25 cellular contexts compared by ENCODE assay signal in the genomic region with DNA sequence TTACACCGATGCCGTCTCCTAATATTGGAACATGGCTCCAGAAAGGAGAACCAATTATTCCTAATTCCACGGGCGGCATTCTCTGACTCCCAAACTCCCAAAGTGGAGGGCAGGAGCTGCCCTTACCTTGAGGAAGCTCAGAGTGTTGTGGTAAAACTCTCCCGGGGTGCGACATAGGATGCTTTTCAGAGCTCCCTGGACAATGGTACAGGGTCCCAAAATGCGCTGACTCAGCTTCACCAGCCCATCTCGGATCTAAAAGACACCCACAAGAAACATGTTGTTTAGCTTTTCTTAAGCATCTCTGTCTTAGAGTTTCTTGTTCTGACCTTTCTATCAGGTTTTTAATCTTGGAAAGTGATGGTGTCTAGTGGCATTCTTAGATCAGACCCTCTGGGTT. TPM values are rescaled to one million over a fixed set of nuclear protein-coding genes. Genes with fewer than 3 reads are reported as not detected.
A peak's percentile ranks its signal among the peaks of the same experiment; 100 is the strongest.
DNase-seq lines count a peak whose midpoint lies in the region; ATAC-seq, FAIRE-seq and TF ChIP-seq lines count a peak whose summit lies in the region.
"Had no signal": no experiment of that assay in that cellular context is flagged by ENCODE, and none has a peak within 500 bp of the region (broad histone marks: within the 10 kb centered on the region; RNA-seq: fewer than 3 reads in every experiment).

No MANE protein-coding gene starts in this region.

- in situ Hi-C loops in K562 (cut with MboI) (no loop called here), HepG2 (cut with HindIII; ENCODE audit: extremely low pct_ligation_motif_present, low pct_unique_long_range_greater_than_20kb) (no loop called here)

- ATAC-seq in A549 (no peak), K562 (no peak), HepG2 (no peak)

- no peak for TF ChIP-seq CTCF in A549 (IDR thresholded peaks at IDR 0.05)
- TF ChIP-seq CTCF in K562 (IDR thresholded peaks at IDR 0.05 in 2 of 3, conservative IDR thresholded peaks at IDR 0.05 in 1 of 3; ENCODE audit: insufficient read depth in 2 of 3, low read depth in 1 of 3, low read length in 3 of 3): no peak
- TF ChIP-seq CTCF in HepG2 (CRISPR knock-in tag; IDR thresholded peaks at IDR 0.05): no peak
- TF ChIP-seq CTCF in prostate gland (IDR thresholded peaks at IDR 0.05): no peak

- H3K27me3 ChIP-seq in K562 (ENCODE audit: control insufficient read depth in 2 of 2, insufficient read depth in 2 of 2, low read length in 2 of 2) (peaks cover 20 to 25% of the 10 kb centered on the region in 2 experiments; a peak in 4 of 5 replicates), HepG2 (ENCODE audit: control insufficient read depth in 1 of 2, insufficient read depth in 2 of 2, low read length in 2 of 2) (no peaks in the 10 kb centered on the region), mucosa of rectum (ENCODE audit: control insufficient read depth in 2 of 2, insufficient read depth in 2 of 2, low read length in 2 of 2) (no peaks in the 10 kb centered on the region), prostate gland (replicated peaks; ENCODE audit: insufficient read depth) (no peaks in the 10 kb centered on the region)

- FAIRE-seq in A549 (lab: Jason Lieb, UNC) (no peak), K562 (lab: Jason Lieb, UNC) (no peak), HepG2 (lab: Jason Lieb, UNC) (no peak)
- FAIRE-seq: GM12891, GM18507 had no signal

- H3K36me3 ChIP-seq in K562 (ENCODE audit: control insufficient read depth, insufficient read depth, low read length) (no peaks in the 10 kb centered on the region), HepG2 (replicated peaks in 1 of 2; ENCODE audit: control insufficient read depth in 1 of 2, insufficient read depth in 2 of 2, low read length in 2 of 2) (no peaks in the 10 kb centered on the region; a peak in 1 of 5 replicates), mucosa of rectum (ENCODE audit: control insufficient read depth in 2 of 2, insufficient read depth in 2 of 2, low read length in 2 of 2) (no peaks in the 10 kb centered on the region), prostate gland (no peaks in the 10 kb centered on the region)

- CTCF ChIA-PET in A549 (lab: Yijun Ruan, JAX) (interaction anchor here (1.1 to 3.6 kb wide), 3 partner anchors 24 to 41 kb away, joined by 3 to 23 read pairs (median 8); no protein-coding TSS in a partner anchor), K562 (lab: Yijun Ruan, JAX; ENCODE audit: low intra/inter-chr PET ratio) (no interaction called here), HepG2 (lab: Yijun Ruan, JAX; ENCODE audit: low intra/inter-chr PET ratio, low total read pairs) (no interaction called here)

- no peaks in the 10 kb centered on the region for H3K9me3 ChIP-seq in A549
- no peaks in the 10 kb centered on the region for H3K9me3 ChIP-seq in K562 (replicated peaks; ENCODE audit: control insufficient read depth, insufficient read depth, low read depth, low read length)
- H3K9me3 ChIP-seq in HepG2 (ENCODE audit: low read length): no peaks in the 10 kb centered on the region
- H3K9me3 ChIP-seq in mucosa of rectum (ENCODE audit: control insufficient read depth in 2 of 2, low read length in 2 of 2): no peaks in the 10 kb centered on the region
- H3K9me3 ChIP-seq in prostate gland: no peaks in the 10 kb centered on the region

- TF ChIP-seq EP300 in A549 (IDR thresholded peaks at IDR 0.05) (no peak), K562 (IDR thresholded peaks at IDR 0.05; ENCODE audit: low read length) (no peak), HepG2 (IDR thresholded peaks at IDR 0.05; ENCODE audit: low read depth in 2 of 2, low read length in 2 of 2) (no peak), HepG2 (CRISPR knock-in tag; IDR thresholded peaks at IDR 0.05; ENCODE audit: borderline replicate concordance) (no peak)

- H3K4me1 ChIP-seq in A549: peaks cover 31% of the 10 kb centered on the region
- H3K4me1 ChIP-seq in K562 (replicated peaks in 1 of 2; ENCODE audit: control insufficient read depth in 2 of 2, insufficient read depth in 2 of 2, low read length in 2 of 2): peaks cover 0 to 9% of the 10 kb centered on the region in 2 experiments; a peak in 2 of 5 replicates
- H3K4me1 ChIP-seq in HepG2 (ENCODE audit: insufficient read depth, low read length): peaks cover 75% of the 10 kb centered on the region
- peaks cover 11 to 12% of the 10 kb centered on the region in 2 donors for H3K4me1 ChIP-seq in mucosa of rectum (ENCODE audit: control insufficient read depth in 2 of 2, insufficient read depth in 2 of 2, low read length in 2 of 2)
- no peaks in the 10 kb centered on the region for H3K4me1 ChIP-seq in prostate gland (replicated peaks)

- H2AFZ ChIP-seq in K562 (ENCODE audit: low read depth, low read length) (no peak overlapping the region), HepG2 (ENCODE audit: low read length) (no peak overlapping the region)

- DNase-seq in A549 (ENCODE audit: low read depth in 1 of 2, low spot score in 1 of 2): no peak
- no peak for DNase-seq in K562 (ENCODE audit: extremely low read depth in 1 of 4, low spot score in 3 of 4)
- no peak for DNase-seq in HepG2 (ENCODE audit: low spot score)
- DNase-seq in NCI-H1930 (lab: John Stamatoyannopoulos, UW): no peak
- DNase-seq in caudate nucleus (lab: John Stamatoyannopoulos, UW): no peak
- DNase-seq in NOMO-1 treated with DMSO at 0.1 percent for 48 hours (lab: John Stamatoyannopoulos, UW; ENCODE audit: unreplicated experiment): no peak
- DNase-seq in prostate gland (ENCODE audit: low spot score): no peak
- DNase-seq: C1 segment of cervical spinal cord; Calu3; CD4-positive, alpha-beta memory T cell; COR-L47; DMS53; DMS79 treated with DMSO at 0.1 percent for 48 hours; GF-D8; GOT3; H7; HCEC 1CT had no signal

- no peaks in the 10 kb centered on the region for H3K9me1 ChIP-seq in K562 (ENCODE audit: control insufficient read depth, insufficient read depth, low read length)

- H4K20me1 ChIP-seq in K562 (replicated peaks; ENCODE audit: control insufficient read depth, insufficient read depth, low read length) (no peaks in the 10 kb centered on the region), HepG2 (ENCODE audit: insufficient read depth, low read length) (no peaks in the 10 kb centered on the region)

- H3K4me3 ChIP-seq in A549 (no peak overlapping the region), K562 (no peak overlapping the region), HepG2 (replicated peaks in 1 of 3; ENCODE audit: insufficient read depth in 1 of 3, low read depth in 2 of 3, low read length in 3 of 3) (no peak overlapping the region), mucosa of rectum (ENCODE audit: low read length in 2 of 2) (no peak overlapping the region), prostate gland (no peak overlapping the region)

- H3K9ac ChIP-seq in K562 (ENCODE audit: insufficient read depth in 1 of 2, low read depth in 2 of 2, low read length in 2 of 2) (no peak overlapping the region), HepG2 (ENCODE audit: insufficient read depth, low read depth, low read length) (no peak overlapping the region), mucosa of rectum (ENCODE audit: low read depth in 1 of 2, low read length in 2 of 2) (no peak overlapping the region)

- H3K4me2 ChIP-seq in A549 (no peak overlapping the region), K562 (ENCODE audit: insufficient read depth, low read length) (no peak overlapping the region), HepG2 (ENCODE audit: low read depth, low read length) (no peak overlapping the region)

- intact Hi-C loops in K562 (cut with micrococcal nuclease): no loop called here
- intact Hi-C loops in HepG2 (cut with micrococcal nuclease; ENCODE audit: unreplicated experiment): no loop called here
- intact Hi-C loops in prostate gland (cut with DNase I): no loop called here

- POLR2A ChIA-PET in A549 (lab: Yijun Ruan, JAX) (no interaction called here), K562 (lab: Yijun Ruan, JAX) (no interaction called here), HepG2 (lab: Yijun Ruan, JAX) (interaction anchor here (0.8 to 7.2 kb wide), 2 partner anchors 14 to 28 kb away, joined by 5 to 93 read pairs; no protein-coding TSS in a partner anchor)

- WGBS in A549 (ENCODE audit: missing lambda C conversion rate): 89% methylated on average over 8 of the region's 8 CpGs
- WGBS in K562 (ENCODE audit: insufficient coverage, low coverage, missing lambda C conversion rate): 2% methylated on average over 8 of the region's 8 CpGs
- WGBS in HepG2 (ENCODE audit: low lambda C conversion rate): 94% methylated on average over 8 of the region's 8 CpGs
- WGBS in prostate gland: 93% methylated on average over 8 of the region's 8 CpGs

- TF ChIP-seq RAD21 in A549 (conservative IDR thresholded peaks at IDR 0.05 in 1 of 2, IDR thresholded peaks at IDR 0.05 in 1 of 2) (no peak), K562 (CRISPR knock-in tag; conservative IDR thresholded peaks at IDR 0.05 in 1 of 2, IDR thresholded peaks at IDR 0.05 in 1 of 2) (no peak), HepG2 (CRISPR knock-in tag; IDR thresholded peaks at IDR 0.05) (no peak)

- H3K27ac ChIP-seq in A549 (no peak overlapping the region), K562 (ENCODE audit: extremely low read depth, low read depth, low read length) (no peak overlapping the region), HepG2 (ENCODE audit: extremely low read length, insufficient read depth, low read length) (no peak overlapping the region), mucosa of rectum (ENCODE audit: low read depth in 2 of 2, low read length in 2 of 2) (peak overlapping the region; percentile 11 to 61), caudate nucleus (ENCODE audit: low read depth, low read length) (no peak overlapping the region), prostate gland (no peak overlapping the region)
- H3K27ac ChIP-seq: 22Rv1 had no signal

- H3K79me2 ChIP-seq in K562 (ENCODE audit: control insufficient read depth, insufficient read depth, low read length) (no peaks in the 10 kb centered on the region), HepG2 (ENCODE audit: insufficient read depth, low read length) (no peaks in the 10 kb centered on the region)

- TF ChIP-seq POLR2A in A549 (IDR thresholded peaks at IDR 0.05; ENCODE audit: low read length) (no peak), K562 (conservative IDR thresholded peaks at IDR 0.05) (no peak), HepG2 (IDR thresholded peaks at IDR 0.05; ENCODE audit: insufficient read depth in 1 of 2, low read depth in 2 of 2, low read length in 2 of 2) (no peak), prostate gland (IDR thresholded peaks at IDR 0.05) (no peak)

- no TSS peak for BruUV-seq in K562 (replicated peaks; lab: Mats Ljungman, UMichigan)
- BruUV-seq in HepG2 (replicated peaks; lab: Mats Ljungman, UMichigan): no TSS peak

RNA-seq across cellular contexts. Expression of gene TAT, which starts 6.7 kb away (rescaled TPM):
- polyA plus RNA-seq in A549 (2011; rRNA removed) (0.30 and 0.37 TPM in 2 replicates), A549 (2017; fragmentation: RNase III; extraction: RNeasy Plus Mini Kit Qiagen cat#74134 plus additional on column Dnase treatment) (0.03 to 0.06 TPM (median 0.05 TPM) in 3 replicates), K562 (2011; rRNA removed) (not detected in 2 replicates), K562 (2014; fragmentation: Illumina TruSeq; extraction: Trizol) (not detected in 2 replicates), K562 (2014; fragmentation: Nextera tagmentation; extraction: Ambion mirVana) (under 1 TPM; 0.04 TPM), K562 (2014; rRNA removed) (not detected in 2 replicates), HepG2 (2011; rRNA removed) (5.8 and 6.5 TPM in 2 replicates)
- polyA plus RNA-seq in A549 (2012; cell fraction: cytosol; rRNA removed): 0.05 and 0.06 TPM in 2 replicates
- polyA plus RNA-seq in A549 (2012; cell fraction: nucleus; rRNA removed): 0.06 TPM in 1 of 2 replicates, not detected in the other
- 0.19 and 0.58 TPM in 2 replicates for polyA minus RNA-seq in A549 (2011; rRNA and poly(A)+ RNA removed)
- not detected in 2 replicates for total RNA-seq in K562 (2011; cell fraction: chromatin; rRNA removed; ENCODE audit: low replicate concordance)
- total RNA-seq in K562 (2011; cell fraction: nucleolus; rRNA removed): not detected in 2 replicates
- not detected in 2 replicates for total RNA-seq in K562 (2011; cell fraction: nucleoplasm; rRNA removed)
- total RNA-seq in K562 (2014; rRNA removed) (not detected in 2 replicates), K562 (2014; rRNA removed; fragmentation: Illumina TruSeq; extraction: Trizol) (not detected in 2 replicates), K562 (2015; rRNA removed; fragmentation: Illumina TruSeq; extraction: Trizol) (not detected in 2 replicates), K562 (2021) (0.24 and 0.63 TPM in 2 replicates), HepG2 (2016; rRNA removed; fragmentation: Illumina TruSeq; extraction: Trizol) (1.6 and 2.2 TPM in 2 replicates), prostate gland (under 1 TPM in 1 of 2 donors, not detected in 1; 0.17 TPM)
- polyA plus RNA-seq in K562 (2011; cell fraction: cytosol; rRNA removed): not detected in 2 replicates
- not detected in 2 replicates for polyA plus RNA-seq in K562 (2011; cell fraction: nucleus; rRNA removed)
- polyA plus RNA-seq in K562 (2012): 0.04 TPM in 1 of 2 replicates, not detected in the other
- not detected in 2 replicates for polyA minus RNA-seq in K562 (2011; rRNA and poly(A)+ RNA removed)
- polyA minus RNA-seq in K562 (2011; cell fraction: cytosol; rRNA and poly(A)+ RNA removed): not detected in 2 replicates
- not detected in 2 replicates for polyA minus RNA-seq in K562 (2011; cell fraction: nucleus; rRNA and poly(A)+ RNA removed)
- total RNA-seq in HepG2 (2016; cell fraction: cytosol; rRNA removed; fragmentation: Illumina TruSeq; extraction: Trizol; ENCODE audit: low read depth): 0.44 and 0.51 TPM in 2 replicates
- total RNA-seq in HepG2 (2016; cell fraction: insoluble cytoplasmic fraction; rRNA removed; fragmentation: Illumina TruSeq; extraction: Trizol): 2.0 and 2.3 TPM in 2 replicates
- total RNA-seq in HepG2 (2016; cell fraction: membrane; rRNA removed; fragmentation: Illumina TruSeq; extraction: Trizol): 0.83 and 1.1 TPM in 2 replicates
- 1.4 and 2.1 TPM in 2 replicates for total RNA-seq in HepG2 (2016; cell fraction: nucleus; rRNA removed; fragmentation: Illumina TruSeq; extraction: Trizol)
- polyA plus RNA-seq in HepG2 (2011; cell fraction: cytosol; rRNA removed): 5.1 and 6.4 TPM in 2 replicates
- polyA plus RNA-seq in HepG2 (2011; cell fraction: nucleus; rRNA removed): 3.5 and 4.3 TPM in 2 replicates
- 6.1 TPM in 2 replicates for polyA plus RNA-seq in HepG2 (2012)
- 0.08 and 0.17 TPM in 2 replicates for polyA plus RNA-seq in HepG2 (2016; cell fraction: cytosol; fragmentation: Illumina TruSeq; extraction: Trizol; ENCODE audit: low read depth)
- 2.8 and 3.4 TPM in 2 replicates for polyA plus RNA-seq in HepG2 (2016; cell fraction: insoluble cytoplasmic fraction; fragmentation: Illumina TruSeq; extraction: Trizol; ENCODE audit: low read depth)
- 0.38 and 0.55 TPM in 2 replicates for polyA plus RNA-seq in HepG2 (2016; cell fraction: membrane; fragmentation: Illumina TruSeq; extraction: Trizol; ENCODE audit: low read depth)
- 1.9 and 2.0 TPM in 2 replicates for polyA plus RNA-seq in HepG2 (2016; cell fraction: nucleus; fragmentation: Illumina TruSeq; extraction: Trizol; ENCODE audit: insufficient read depth, low read depth)
- 9.0 TPM in 1 of 2 replicates, not detected in the other for polyA minus RNA-seq in HepG2 (2011; rRNA and poly(A)+ RNA removed; ENCODE audit: low replicate concordance)
- polyA minus RNA-seq in HepG2 (2011; cell fraction: cytosol; rRNA and poly(A)+ RNA removed): 3.4 and 3.8 TPM in 2 replicates
- polyA minus RNA-seq in HepG2 (2011; cell fraction: nucleus; rRNA and poly(A)+ RNA removed): 7.1 and 9.9 TPM in 2 replicates
- total RNA-seq: A673; Calu3; CD4-positive, alpha-beta memory T cell; Daoy; G401; H7 had no signal
- polyA plus RNA-seq: BJ; CD4-positive, alpha-beta memory T cell had no signal

RNA-seq across cellular contexts. Expression of gene CHST4, which starts 43.9 kb away (rescaled TPM):
- polyA plus RNA-seq in A549 (2011; rRNA removed) (0.08 and 0.12 TPM in 2 replicates), A549 (2017; fragmentation: RNase III; extraction: RNeasy Plus Mini Kit Qiagen cat#74134 plus additional on column Dnase treatment) (0.04 to 0.10 TPM (median 0.05 TPM) in 3 replicates), K562 (2011; rRNA removed) (not detected in 2 replicates), K562 (2014; fragmentation: Illumina TruSeq; extraction: Trizol) (not detected in 2 replicates), K562 (2014; fragmentation: Nextera tagmentation; extraction: Ambion mirVana) (not detected), K562 (2014; rRNA removed) (not detected in 2 replicates), HepG2 (2011; rRNA removed) (not detected in 2 replicates)
- 0.03 and 0.05 TPM in 2 replicates for polyA plus RNA-seq in A549 (2012; cell fraction: cytosol; rRNA removed)
- polyA plus RNA-seq in A549 (2012; cell fraction: nucleus; rRNA removed): 0.05 and 0.10 TPM in 2 replicates
- polyA minus RNA-seq in A549 (2011; rRNA and poly(A)+ RNA removed): not detected in 2 replicates
- total RNA-seq in K562 (2011; cell fraction: chromatin; rRNA removed; ENCODE audit: low replicate concordance): not detected in 2 replicates
- not detected in 2 replicates for total RNA-seq in K562 (2011; cell fraction: nucleolus; rRNA removed)
- not detected in 2 replicates for total RNA-seq in K562 (2011; cell fraction: nucleoplasm; rRNA removed)
- total RNA-seq in K562 (2014; rRNA removed) (not detected in 2 replicates), K562 (2014; rRNA removed; fragmentation: Illumina TruSeq; extraction: Trizol) (not detected in 2 replicates), K562 (2015; rRNA removed; fragmentation: Illumina TruSeq; extraction: Trizol) (not detected in 2 replicates), K562 (2021) (0.07 and 0.09 TPM in 2 replicates), HepG2 (2016; rRNA removed; fragmentation: Illumina TruSeq; extraction: Trizol) (not detected in 2 replicates), prostate gland (1 to 10 TPM in 1 of 2 donors, under 1 TPM in 1; 0.18 to 1.2 TPM)
- polyA plus RNA-seq in K562 (2011; cell fraction: cytosol; rRNA removed): 0.03 TPM in 1 of 2 replicates, not detected in the other
- polyA plus RNA-seq in K562 (2011; cell fraction: nucleus; rRNA removed): not detected in 2 replicates
- polyA plus RNA-seq in K562 (2012): not detected in 2 replicates
- polyA minus RNA-seq in K562 (2011; rRNA and poly(A)+ RNA removed): 0.11 TPM in 1 of 2 replicates, not detected in the other
- not detected in 2 replicates for polyA minus RNA-seq in K562 (2011; cell fraction: cytosol; rRNA and poly(A)+ RNA removed)
- polyA minus RNA-seq in K562 (2011; cell fraction: nucleus; rRNA and poly(A)+ RNA removed): not detected in 2 replicates
- total RNA-seq in HepG2 (2016; cell fraction: cytosol; rRNA removed; fragmentation: Illumina TruSeq; extraction: Trizol; ENCODE audit: low read depth): not detected in 2 replicates
- not detected in 2 replicates for total RNA-seq in HepG2 (2016; cell fraction: insoluble cytoplasmic fraction; rRNA removed; fragmentation: Illumina TruSeq; extraction: Trizol)
- total RNA-seq in HepG2 (2016; cell fraction: membrane; rRNA removed; fragmentation: Illumina TruSeq; extraction: Trizol): not detected in 2 replicates
- total RNA-seq in HepG2 (2016; cell fraction: nucleus; rRNA removed; fragmentation: Illumina TruSeq; extraction: Trizol): not detected in 2 replicates
- not detected in 2 replicates for polyA plus RNA-seq in HepG2 (2011; cell fraction: cytosol; rRNA removed)
- polyA plus RNA-seq in HepG2 (2011; cell fraction: nucleus; rRNA removed): not detected in 2 replicates
- not detected in 2 replicates for polyA plus RNA-seq in HepG2 (2012)
- not detected in 2 replicates for polyA plus RNA-seq in HepG2 (2016; cell fraction: cytosol; fragmentation: Illumina TruSeq; extraction: Trizol; ENCODE audit: low read depth)
- not detected in 2 replicates for polyA plus RNA-seq in HepG2 (2016; cell fraction: insoluble cytoplasmic fraction; fragmentation: Illumina TruSeq; extraction: Trizol; ENCODE audit: low read depth)
- not detected in 2 replicates for polyA plus RNA-seq in HepG2 (2016; cell fraction: membrane; fragmentation: Illumina TruSeq; extraction: Trizol; ENCODE audit: low read depth)
- polyA plus RNA-seq in HepG2 (2016; cell fraction: nucleus; fragmentation: Illumina TruSeq; extraction: Trizol; ENCODE audit: insufficient read depth, low read depth): not detected in 2 replicates
- not detected in 2 replicates for polyA minus RNA-seq in HepG2 (2011; rRNA and poly(A)+ RNA removed; ENCODE audit: low replicate concordance)
- polyA minus RNA-seq in HepG2 (2011; cell fraction: cytosol; rRNA and poly(A)+ RNA removed): not detected in 2 replicates
- not detected in 2 replicates for polyA minus RNA-seq in HepG2 (2011; cell fraction: nucleus; rRNA and poly(A)+ RNA removed)
- total RNA-seq: A673; CD4-positive, alpha-beta memory T cell; G401 had no signal
- polyA plus RNA-seq: BJ; CD4-positive, alpha-beta memory T cell had no signal

RNA-seq across cellular contexts. Expression of gene MARVELD3, which starts 55.8 kb away (rescaled TPM):
- polyA plus RNA-seq in A549 (2011; rRNA removed) (0.17 and 0.36 TPM in 2 replicates), A549 (2017; fragmentation: RNase III; extraction: RNeasy Plus Mini Kit Qiagen cat#74134 plus additional on column Dnase treatment) (0.08 to 0.25 TPM (median 0.18 TPM) in 3 replicates), K562 (2011; rRNA removed) (0.07 and 0.08 TPM in 2 replicates), K562 (2014; fragmentation: Illumina TruSeq; extraction: Trizol) (not detected in 2 replicates), K562 (2014; fragmentation: Nextera tagmentation; extraction: Ambion mirVana) (under 1 TPM in 1 of 2 experiments, not detected in 1; 0.07 TPM), K562 (2014; rRNA removed) (0.03 TPM in 1 of 2 replicates, not detected in the other), HepG2 (2011; rRNA removed) (4.8 and 5.0 TPM in 2 replicates)
- 0.11 and 0.17 TPM in 2 replicates for polyA plus RNA-seq in A549 (2012; cell fraction: cytosol; rRNA removed)
- polyA plus RNA-seq in A549 (2012; cell fraction: nucleus; rRNA removed): 0.08 and 0.13 TPM in 2 replicates
- polyA minus RNA-seq in A549 (2011; rRNA and poly(A)+ RNA removed): 0.19 and 0.25 TPM in 2 replicates
- 0.19 TPM in 1 of 2 replicates, not detected in the other for total RNA-seq in K562 (2011; cell fraction: chromatin; rRNA removed; ENCODE audit: low replicate concordance)
- not detected in 2 replicates for total RNA-seq in K562 (2011; cell fraction: nucleolus; rRNA removed)
- not detected in 2 replicates for total RNA-seq in K562 (2011; cell fraction: nucleoplasm; rRNA removed)
- total RNA-seq in K562 (2014; rRNA removed) (not detected in 2 replicates), K562 (2014; rRNA removed; fragmentation: Illumina TruSeq; extraction: Trizol) (not detected in 2 replicates), K562 (2015; rRNA removed; fragmentation: Illumina TruSeq; extraction: Trizol) (not detected in 2 replicates), K562 (2021) (not detected in 2 replicates), HepG2 (2016; rRNA removed; fragmentation: Illumina TruSeq; extraction: Trizol) (3.6 and 5.6 TPM in 2 replicates), prostate gland (10 to 100 TPM; 11.4 to 20.0 TPM)
- polyA plus RNA-seq in K562 (2011; cell fraction: cytosol; rRNA removed): 0.15 TPM in 1 of 2 replicates, not detected in the other
- 0.10 TPM in 1 of 2 replicates, not detected in the other for polyA plus RNA-seq in K562 (2011; cell fraction: nucleus; rRNA removed)
- polyA plus RNA-seq in K562 (2012): 0.04 TPM in 1 of 2 replicates, not detected in the other
- 0.21 TPM in 1 of 2 replicates, not detected in the other for polyA minus RNA-seq in K562 (2011; rRNA and poly(A)+ RNA removed)
- polyA minus RNA-seq in K562 (2011; cell fraction: cytosol; rRNA and poly(A)+ RNA removed): not detected in 2 replicates
- 0.11 TPM in 1 of 2 replicates, not detected in the other for polyA minus RNA-seq in K562 (2011; cell fraction: nucleus; rRNA and poly(A)+ RNA removed)
- 0.88 and 0.91 TPM in 2 replicates for total RNA-seq in HepG2 (2016; cell fraction: cytosol; rRNA removed; fragmentation: Illumina TruSeq; extraction: Trizol; ENCODE audit: low read depth)
- 3.1 and 5.2 TPM in 2 replicates for total RNA-seq in HepG2 (2016; cell fraction: insoluble cytoplasmic fraction; rRNA removed; fragmentation: Illumina TruSeq; extraction: Trizol)
- total RNA-seq in HepG2 (2016; cell fraction: membrane; rRNA removed; fragmentation: Illumina TruSeq; extraction: Trizol): 1.8 and 2.1 TPM in 2 replicates
- 5.3 and 5.6 TPM in 2 replicates for total RNA-seq in HepG2 (2016; cell fraction: nucleus; rRNA removed; fragmentation: Illumina TruSeq; extraction: Trizol)
- 4.8 and 5.7 TPM in 2 replicates for polyA plus RNA-seq in HepG2 (2011; cell fraction: cytosol; rRNA removed)
- 4.2 TPM in 2 replicates for polyA plus RNA-seq in HepG2 (2011; cell fraction: nucleus; rRNA removed)
- polyA plus RNA-seq in HepG2 (2012): 5.5 and 6.5 TPM in 2 replicates
- polyA plus RNA-seq in HepG2 (2016; cell fraction: cytosol; fragmentation: Illumina TruSeq; extraction: Trizol; ENCODE audit: low read depth): 0.61 and 0.77 TPM in 2 replicates
- 4.0 and 4.4 TPM in 2 replicates for polyA plus RNA-seq in HepG2 (2016; cell fraction: insoluble cytoplasmic fraction; fragmentation: Illumina TruSeq; extraction: Trizol; ENCODE audit: low read depth)
- 1.1 and 1.4 TPM in 2 replicates for polyA plus RNA-seq in HepG2 (2016; cell fraction: membrane; fragmentation: Illumina TruSeq; extraction: Trizol; ENCODE audit: low read depth)
- polyA plus RNA-seq in HepG2 (2016; cell fraction: nucleus; fragmentation: Illumina TruSeq; extraction: Trizol; ENCODE audit: insufficient read depth, low read depth): 9.4 and 10.1 TPM in 2 replicates
- 10.3 TPM in 1 of 2 replicates, not detected in the other for polyA minus RNA-seq in HepG2 (2011; rRNA and poly(A)+ RNA removed; ENCODE audit: low replicate concordance)
- polyA minus RNA-seq in HepG2 (2011; cell fraction: cytosol; rRNA and poly(A)+ RNA removed): 2.8 and 3.6 TPM in 2 replicates
- 6.2 and 7.7 TPM in 2 replicates for polyA minus RNA-seq in HepG2 (2011; cell fraction: nucleus; rRNA and poly(A)+ RNA removed)
- total RNA-seq: CD4-positive, alpha-beta memory T cell had no signal
- polyA plus RNA-seq: BJ; CD4-positive, alpha-beta memory T cell had no signal

Comparison
In these comparisons a context has a peak if more than half of its experiments do, and no peak if none do; other contexts are left out.
1. H3K27ac ChIP-seq: peak in mucosa of rectum (2 of 2); none in A549 (0 of 2), K562 (single experiment), HepG2 (single experiment), caudate nucleus (single experiment) and prostate gland (0 of 2).